In genomic region chr6:111564482-111564945, GRCh38 we compare ENCODE assay signal across 8 cellular contexts. TPM values are rescaled to one million over a fixed set of nuclear protein-coding genes. Genes with fewer than 3 reads are reported as not detected.
DNase-seq lines count a peak whose midpoint lies in the region; ATAC-seq and TF ChIP-seq lines count a peak whose summit lies in the region.

No MANE protein-coding gene starts in this region.

- TF ChIP-seq CTCF in osteocyte (IDR thresholded peaks at IDR 0.05) = no peak

- H3K9me3 ChIP-seq in KOPT-K1 (ENCODE audit: insufficient read depth, low read length, poor library complexity, severe bottlenecking) = no peaks in the 10 kb centered on the region

- DNase-seq in ELR (ENCODE audit: low read depth) = peak; percentile 77
- DNase-seq in cerebellum (ENCODE audit: low spot score) = peak; percentile 78
- DNase-seq in osteocyte (ENCODE audit: extremely low spot score, unreplicated experiment) = no peak
- no peak for DNase-seq in ecto neural progenitor cell (ENCODE audit: low spot score)

- no peak for ATAC-seq in GM21381 (IDR thresholded peaks at IDR 0.05; ENCODE audit: unreplicated experiment)
- ATAC-seq in GM21423 (IDR thresholded peaks at IDR 0.05; ENCODE audit: unreplicated experiment) = no peak
- no peak for ATAC-seq in HG03469 (IDR thresholded peaks at IDR 0.05; ENCODE audit: unreplicated experiment)

- H3K27me3 Mint-ChIP-seq in osteocyte (ENCODE audit: unreplicated experiment) = no peaks in the 10 kb centered on the region

- peaks cover 26% of the 10 kb centered on the region for H3K36me3 Mint-ChIP-seq in osteocyte (ENCODE audit: unreplicated experiment)

- no peaks in the 10 kb centered on the region for H3K36me3 ChIP-seq in KOPT-K1 (ENCODE audit: insufficient read depth, low read length)

- H3K4me3 Mint-ChIP-seq in osteocyte (ENCODE audit: unreplicated experiment) = no peak overlapping the region

- H3K9me3 Mint-ChIP-seq in osteocyte (ENCODE audit: unreplicated experiment) = no peaks in the 10 kb centered on the region

- peak overlapping the region; percentile 65 for H3K27ac Mint-ChIP-seq in osteocyte (ENCODE audit: unreplicated experiment)

- H3K4me1 Mint-ChIP-seq in osteocyte (ENCODE audit: unreplicated experiment) = peaks cover 48% of the 10 kb centered on the region

- H3K27ac ChIP-seq in KOPT-K1 (ENCODE audit: low read depth, low read length, poor library complexity, severe bottlenecking) = peak overlapping the region; percentile 82

RNA-seq across cellular contexts. Expression of gene TRAF3IP2, which starts 41.2 kb away (rescaled TPM):
- total RNA-seq in cerebellum = 7.7 TPM
- total RNA-seq in osteocyte = 10.5 and 12.8 TPM in 2 replicates

Comparison
In these comparisons a context has a peak if more than half of its experiments do, and no peak if none do; other contexts are left out.
1. DNase-seq: peak in ELR (single experiment) and cerebellum (single experiment); none in osteocyte (single experiment) and ecto neural progenitor cell (single experiment).